Comparison of ENCODE assay signal across 8 cellular contexts in the genomic region with DNA sequence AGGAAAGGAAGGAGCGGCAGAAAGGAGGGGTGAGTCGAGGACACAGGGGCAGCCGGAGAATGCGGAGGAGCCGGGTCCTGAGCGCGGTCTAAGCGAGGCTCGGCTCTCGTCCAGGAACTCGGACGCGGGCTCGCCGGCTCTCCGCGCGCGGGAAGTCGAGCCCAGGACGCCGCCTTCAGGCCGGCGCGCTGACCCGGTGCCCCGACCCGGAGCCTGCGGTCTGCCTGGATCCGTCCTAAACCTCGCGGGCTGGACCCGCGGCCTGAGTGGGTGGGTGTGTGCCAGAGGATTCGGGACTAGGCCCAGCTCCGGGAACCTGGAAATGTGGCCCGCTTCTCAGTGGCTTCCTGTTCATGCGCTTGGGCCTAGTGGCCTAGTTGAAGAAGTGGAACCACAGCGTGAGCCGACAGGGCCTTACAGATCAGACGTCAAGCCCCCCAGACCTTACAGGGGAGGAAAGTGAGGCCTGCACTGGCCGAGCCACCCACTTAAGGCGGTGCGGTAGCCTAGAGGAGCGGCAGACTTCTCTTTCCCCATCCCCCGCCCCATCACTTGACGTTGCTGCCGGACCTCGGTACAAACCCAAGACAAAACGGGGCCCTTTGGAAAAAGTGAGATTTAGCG. TPM values are rescaled to one million over a fixed set of nuclear protein-coding genes. Genes with fewer than 3 reads are reported as not detected.
DNase-seq lines count a peak whose midpoint lies in the region; ATAC-seq and TF ChIP-seq lines count a peak whose summit lies in the region.

No MANE protein-coding gene starts in this region.

- H3K36me3 Mint-ChIP-seq in dendritic cell treated with granulocyte-macrophage colony-stimulating factor and Interleukin-4, amounts not matched to agents 40 ng/mL and 50 ng/mL, for 4 days (ENCODE audit: low read depth), result peaks cover 13% of the 10 kb centered on the region

- H3K27me3 Mint-ChIP-seq in dendritic cell treated with granulocyte-macrophage colony-stimulating factor and Interleukin-4, amounts not matched to agents 40 ng/mL and 50 ng/mL, for 4 days, result peaks cover 51% of the 10 kb centered on the region

- no peaks in the 10 kb centered on the region for H3K36me3 ChIP-seq in right lobe of liver

- H3K4me3 Mint-ChIP-seq in dendritic cell treated with granulocyte-macrophage colony-stimulating factor and Interleukin-4, amounts not matched to agents 40 ng/mL and 50 ng/mL, for 4 days, result peak overlapping the region; percentile 94

- intact Hi-C loops in dendritic cell treated with granulocyte-macrophage colony-stimulating factor and Interleukin-4, amounts not matched to agents 40 ng/mL and 50 ng/mL, for 4 days (cut with micrococcal nuclease), result loop anchor here (1.0 kb wide), 1 partner anchor 14 kb away; the partner anchor contains the start of gene CDKN2B
- intact Hi-C loops in right lobe of liver (cut with DNase I), result no loop called here

- H3K27ac ChIP-seq in right lobe of liver, result no peak overlapping the region

- peaks cover 0 to 3% of the 10 kb centered on the region in 2 donors for H3K27me3 ChIP-seq in right lobe of liver

- peak; percentile 23 for TF ChIP-seq CTCF in GM12864 (IDR thresholded peaks at IDR 0.05; ENCODE audit: low read depth, low read length, missing control alignments)
- peak; percentile 13 to 41 (median 24) for TF ChIP-seq CTCF in right lobe of liver (IDR thresholded peaks at IDR 0.05)

- H3K4me3 ChIP-seq in GM12864 (ENCODE audit: low read depth, low read length) (peak overlapping the region; percentile 65), right lobe of liver (peak overlapping the region; percentile 74 to 91 (median 84))

- H3K9me3 ChIP-seq in right lobe of liver, result no peaks in the 10 kb centered on the region

- no peak for TF ChIP-seq POLR2A in right lobe of liver (IDR thresholded peaks at IDR 0.05)

- H3K4me1 Mint-ChIP-seq in dendritic cell treated with granulocyte-macrophage colony-stimulating factor and Interleukin-4, amounts not matched to agents 40 ng/mL and 50 ng/mL, for 4 days (ENCODE audit: low read depth), result peaks cover 18% of the 10 kb centered on the region

- no CpG with 5 or more reads among the region's 51 CpGs for WGBS in right lobe of liver (ENCODE audit: insufficient coverage, low coverage, low lambda C conversion rate, missing lambda C conversion rate)

- no peaks in the 10 kb centered on the region for H3K9me3 Mint-ChIP-seq in dendritic cell treated with granulocyte-macrophage colony-stimulating factor and Interleukin-4, amounts not matched to agents 40 ng/mL and 50 ng/mL, for 4 days

- peaks cover 0 to 4% (median 0%) of the 10 kb centered on the region in 4 donors for H3K4me1 ChIP-seq in right lobe of liver

- no peak for DNase-seq in GM12864 (ENCODE audit: low read depth)
- DNase-seq in HCEC 1CT, result peak; percentile 43
- DNase-seq in right lobe of liver, result peak; percentile 65 to 74 (median 68)
- peak; percentile 28 for DNase-seq in stromal cell of bone marrow (ENCODE audit: low read depth)
- DNase-seq in COR-L47 (lab: John Stamatoyannopoulos, UW), result no peak
- DNase-seq in NCI-H1694 (lab: John Stamatoyannopoulos, UW), result no peak

- peak; percentile 72 to 83 (median 78) for ATAC-seq in right lobe of liver

- peak overlapping the region; percentile 97 for H3K27ac Mint-ChIP-seq in dendritic cell treated with granulocyte-macrophage colony-stimulating factor and Interleukin-4, amounts not matched to agents 40 ng/mL and 50 ng/mL, for 4 days

TF ChIP-seq in PFSK-1, 5 proteins besides CTCF, POLR2A, EP300 and RAD21:
- no peak for TF ChIP-seq POLR2AphosphoS5 (IDR thresholded peaks at IDR 0.05; ENCODE audit: low read depth, low read length)
- TF ChIP-seq, protein P1, sequence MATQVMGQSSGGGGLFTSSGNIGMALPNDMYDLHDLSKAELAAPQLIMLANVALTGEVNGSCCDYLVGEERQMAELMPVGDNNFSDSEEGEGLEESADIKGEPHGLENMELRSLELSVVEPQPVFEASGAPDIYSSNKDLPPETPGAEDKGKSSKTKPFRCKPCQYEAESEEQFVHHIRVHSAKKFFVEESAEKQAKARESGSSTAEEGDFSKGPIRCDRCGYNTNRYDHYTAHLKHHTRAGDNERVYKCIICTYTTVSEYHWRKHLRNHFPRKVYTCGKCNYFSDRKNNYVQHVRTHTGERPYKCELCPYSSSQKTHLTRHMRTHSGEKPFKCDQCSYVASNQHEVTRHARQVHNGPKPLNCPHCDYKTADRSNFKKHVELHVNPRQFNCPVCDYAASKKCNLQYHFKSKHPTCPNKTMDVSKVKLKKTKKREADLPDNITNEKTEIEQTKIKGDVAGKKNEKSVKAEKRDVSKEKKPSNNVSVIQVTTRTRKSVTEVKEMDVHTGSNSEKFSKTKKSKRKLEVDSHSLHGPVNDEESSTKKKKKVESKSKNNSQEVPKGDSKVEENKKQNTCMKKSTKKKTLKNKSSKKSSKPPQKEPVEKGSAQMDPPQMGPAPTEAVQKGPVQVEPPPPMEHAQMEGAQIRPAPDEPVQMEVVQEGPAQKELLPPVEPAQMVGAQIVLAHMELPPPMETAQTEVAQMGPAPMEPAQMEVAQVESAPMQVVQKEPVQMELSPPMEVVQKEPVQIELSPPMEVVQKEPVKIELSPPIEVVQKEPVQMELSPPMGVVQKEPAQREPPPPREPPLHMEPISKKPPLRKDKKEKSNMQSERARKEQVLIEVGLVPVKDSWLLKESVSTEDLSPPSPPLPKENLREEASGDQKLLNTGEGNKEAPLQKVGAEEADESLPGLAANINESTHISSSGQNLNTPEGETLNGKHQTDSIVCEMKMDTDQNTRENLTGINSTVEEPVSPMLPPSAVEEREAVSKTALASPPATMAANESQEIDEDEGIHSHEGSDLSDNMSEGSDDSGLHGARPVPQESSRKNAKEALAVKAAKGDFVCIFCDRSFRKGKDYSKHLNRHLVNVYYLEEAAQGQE (IDR thresholded peaks at IDR 0.05; ENCODE audit: insufficient read depth in 1 of 2, low read depth in 2 of 2, low read length in 2 of 2), result no peak
- TF ChIP-seq SIN3A (IDR thresholded peaks at IDR 0.05; ENCODE audit: borderline replicate concordance, insufficient read depth, low read length), result no peak
- no peak for TF ChIP-seq TAF1 (IDR thresholded peaks at IDR 0.05; ENCODE audit: borderline replicate concordance, insufficient read depth, low read length)
- TF ChIP-seq FOXP2 (optimal IDR thresholded peaks at IDR 0.05; ENCODE audit: borderline replicate concordance, extremely low read depth, extremely low read length, insufficient read depth), result peak; percentile 30

RNA-seq across cellular contexts. Expression of gene CDKN2B-AS1, which starts 1.2 kb away (rescaled TPM):
- polyA plus RNA-seq in PFSK-1 (2012; ENCODE audit: insufficient read length, low read depth), result 1.0 TPM
- total RNA-seq in right lobe of liver, result under 1 TPM in 4 of 6 experiments, not detected in 2; 0.13 to 0.37 (median 0.21) TPM

RNA-seq across cellular contexts. Expression of gene CDKN2A, which starts 1.6 kb away (rescaled TPM):
- polyA plus RNA-seq in PFSK-1 (2012; ENCODE audit: insufficient read length, low read depth), result 810 TPM
- 1 to 10 TPM in 3 of 6 experiments, under 1 TPM in 2, not detected in 1; 0.30 to 1.4 (median 1.2) TPM for total RNA-seq in right lobe of liver

RNA-seq across cellular contexts. Expression of gene CDKN2B, which starts 13.3 kb away (rescaled TPM):
- polyA plus RNA-seq in PFSK-1 (2012; ENCODE audit: insufficient read length, low read depth), result 53.0 TPM
- 1 to 10 TPM in 5 of 6 experiments, under 1 TPM in 1; 0.64 to 4.2 (median 1.8) TPM for total RNA-seq in right lobe of liver

Comparison
In these comparisons a context has a peak if more than half of its experiments do, and no peak if none do; other contexts are left out.
1. DNase-seq: peak in HCEC 1CT (single experiment), right lobe of liver (3 of 3) and stromal cell of bone marrow (single experiment); none in GM12864 (single experiment), COR-L47 (single experiment) and NCI-H1694 (single experiment).